Comparison of ENCODE assay signal across 9 cellular contexts in the genomic region with DNA sequence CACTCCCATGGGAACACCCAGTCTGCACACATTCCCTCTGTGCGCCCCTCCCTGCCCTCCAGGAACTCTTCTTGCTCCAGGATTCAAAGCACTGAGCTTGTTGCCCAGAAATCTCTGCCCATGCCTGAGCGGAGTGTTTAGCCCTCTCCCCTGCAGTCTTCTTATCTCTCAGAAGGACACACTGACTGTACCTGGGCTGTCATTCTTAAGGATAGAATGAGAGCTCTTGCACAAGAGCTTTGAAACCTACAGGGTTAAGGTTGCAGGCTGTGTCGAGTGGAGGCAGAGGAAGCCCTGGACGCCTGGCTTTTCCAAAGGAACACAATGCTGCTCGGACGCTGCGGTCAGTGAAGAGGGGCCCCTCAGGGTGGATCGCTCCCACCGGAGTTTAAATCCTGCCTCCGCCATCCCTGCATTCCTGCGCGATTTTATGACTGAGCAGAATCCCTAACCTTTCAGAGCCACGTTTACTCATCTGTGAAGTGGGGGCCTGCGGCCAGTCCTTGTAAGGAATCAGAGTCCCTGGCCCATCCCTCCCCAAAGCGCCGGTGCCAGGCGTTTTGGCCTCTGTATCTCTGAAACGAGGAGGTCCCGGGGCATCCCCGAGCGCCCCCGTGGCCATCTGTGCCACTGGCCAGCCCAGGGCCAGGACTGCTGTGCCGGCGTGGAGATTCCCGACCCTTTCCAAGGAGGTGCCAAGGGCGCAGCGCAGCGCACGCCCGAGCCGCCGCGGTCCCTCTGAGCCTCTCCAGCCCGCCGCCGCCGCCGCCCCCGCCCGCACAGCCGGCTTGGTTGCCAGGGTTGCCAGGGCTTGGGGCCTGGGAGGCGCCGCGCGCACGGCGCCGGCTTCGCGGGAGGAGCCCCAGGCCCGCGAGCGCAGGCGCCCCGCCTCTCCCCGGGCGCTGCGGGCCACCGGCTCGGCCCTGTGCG. TPM values are rescaled to one million over a fixed set of nuclear protein-coding genes. Genes with fewer than 3 reads are reported as not detected.
DNase-seq lines count a peak whose midpoint lies in the region; ATAC-seq, FAIRE-seq and TF ChIP-seq lines count a peak whose summit lies in the region.
"Had no signal": no experiment of that assay in that cellular context is flagged by ENCODE, and none has a peak within 500 bp of the region (broad histone marks: within the 10 kb centered on the region; RNA-seq: fewer than 3 reads in every experiment).

No MANE protein-coding gene starts in this region.

- POLR2A ChIA-PET in endothelial cell of umbilical vein (lab: Charles Lee) (no interaction called here), OCI-LY7 (lab: Charles Lee) (no interaction called here)

- no peaks in the 10 kb centered on the region for H3K9me1 ChIP-seq in endothelial cell of umbilical vein (replicated peaks; ENCODE audit: control insufficient read depth, extremely low read depth, insufficient read depth, low read length)

- no peak overlapping the region for H3K27ac ChIP-seq in endothelial cell of umbilical vein (ENCODE audit: insufficient read depth, low read depth, low read length)
- H3K27ac ChIP-seq in OCI-LY7 (ENCODE audit: low read depth, low read length, poor library complexity, severe bottlenecking): no peak overlapping the region

- BruUV-seq in endothelial cell of umbilical vein (replicated peaks; lab: Mats Ljungman, UMichigan) (no TSS peak), OCI-LY7 (replicated peaks; lab: Mats Ljungman, UMichigan) (no TSS peak)

- no peak overlapping the region for H3K9ac ChIP-seq in endothelial cell of umbilical vein (replicated peaks; ENCODE audit: extremely low read depth, insufficient read depth, low read length)

- peaks cover 5% of the 10 kb centered on the region; the same call in 1 of the 2 replicates for H3K27me3 ChIP-seq in BE2C
- H3K27me3 ChIP-seq in endothelial cell of umbilical vein (ENCODE audit: control insufficient read depth in 2 of 2, insufficient read depth in 2 of 2, low read length in 2 of 2): peaks cover 34 to 41% of the 10 kb centered on the region in 2 experiments

- no peak for TF ChIP-seq POLR2A in endothelial cell of umbilical vein (IDR thresholded peaks at IDR 0.05; ENCODE audit: low read depth, low read length)

- H3K9me3 ChIP-seq in BE2C: no peaks in the 10 kb centered on the region
- no peaks in the 10 kb centered on the region for H3K9me3 ChIP-seq in endothelial cell of umbilical vein (replicated peaks; ENCODE audit: control insufficient read depth, insufficient read depth, low read length)
- H3K9me3 ChIP-seq in OCI-LY7 (ENCODE audit: low read length): no peaks in the 10 kb centered on the region

- H3K9me3 Mint-ChIP-seq in stimulated activated memory B cell treated with anti-CD40 and anti-IgM and Interleukin-4, amounts not matched to agents 10 μg/mL and 1 μg/mL and 100 μg/mL, for 72 hours: no peaks in the 10 kb centered on the region

- no peak for FAIRE-seq in endothelial cell of umbilical vein (lab: Jason Lieb, UNC)
- FAIRE-seq: GM18507 had no signal

- H3K36me3 Mint-ChIP-seq in stimulated activated memory B cell treated with anti-CD40 and anti-IgM and Interleukin-4, amounts not matched to agents 10 μg/mL and 1 μg/mL and 100 μg/mL, for 72 hours: no peaks in the 10 kb centered on the region

- ATAC-seq in HG03175 (IDR thresholded peaks at IDR 0.05; ENCODE audit: unreplicated experiment): no peak
- ATAC-seq in stimulated activated memory B cell treated with anti-CD40 and anti-IgM and Interleukin-4, amounts not matched to agents 10 μg/mL and 1 μg/mL and 100 μg/mL, for 72 hours: no peak

- no peaks in the 10 kb centered on the region for H4K20me1 ChIP-seq in endothelial cell of umbilical vein (replicated peaks; ENCODE audit: control insufficient read depth, extremely low read depth, insufficient read depth, low read length)
- H4K20me1 ChIP-seq in OCI-LY7 (ENCODE audit: insufficient read depth, low read length): no peaks in the 10 kb centered on the region

- H3K4me3 Mint-ChIP-seq in stimulated activated memory B cell treated with anti-CD40 and anti-IgM and Interleukin-4, amounts not matched to agents 10 μg/mL and 1 μg/mL and 100 μg/mL, for 72 hours: no peak overlapping the region

- no peak overlapping the region for H3K4me2 ChIP-seq in endothelial cell of umbilical vein (ENCODE audit: insufficient read depth, low read length)
- H3K4me2 ChIP-seq in OCI-LY7 (ENCODE audit: low read length): no peak overlapping the region

- TF ChIP-seq CTCF in BE2C (IDR thresholded peaks at IDR 0.05; ENCODE audit: low read depth, low read length) (no peak), endothelial cell of umbilical vein (IDR thresholded peaks at IDR 0.05; ENCODE audit: extremely low read depth in 1 of 2, insufficient read depth in 1 of 2, low read depth in 1 of 2, low read length in 2 of 2) (no peak), OCI-LY7 (conservative IDR thresholded peaks at IDR 0.05; ENCODE audit: low read length) (no peak)

- DNase-seq in BE2C: peak; percentile 38
- peak; percentile 30 for DNase-seq in NCI-H2227 treated with DMSO at 0.1 percent for 48 hours (lab: John Stamatoyannopoulos, UW)
- no peak for DNase-seq in endothelial cell of umbilical vein (ENCODE audit: low read depth, low spot score)
- peak; percentile 44 for DNase-seq in occipital lobe (lab: John Stamatoyannopoulos, UW)
- DNase-seq in OCI-LY7 (ENCODE audit: low spot score): no peak
- DNase-seq in DMS153 (lab: John Stamatoyannopoulos, UW): no peak

- H2AFZ ChIP-seq in endothelial cell of umbilical vein (ENCODE audit: low read depth, low read length) (no peak overlapping the region), OCI-LY7 (ENCODE audit: low read length) (no peak overlapping the region)

- H3K36me3 ChIP-seq in BE2C (no peaks in the 10 kb centered on the region), endothelial cell of umbilical vein (ENCODE audit: control insufficient read depth in 2 of 2, extremely low read depth in 1 of 2, insufficient read depth in 2 of 2, low read length in 2 of 2) (no peaks in the 10 kb centered on the region), OCI-LY7 (ENCODE audit: insufficient read depth, low read length) (no peaks in the 10 kb centered on the region)

- no peaks in the 10 kb centered on the region for H3K9me2 ChIP-seq in OCI-LY7 (ENCODE audit: insufficient read depth, low read length)

- no peaks in the 10 kb centered on the region for H3K4me1 Mint-ChIP-seq in stimulated activated memory B cell treated with anti-CD40 and anti-IgM and Interleukin-4, amounts not matched to agents 10 μg/mL and 1 μg/mL and 100 μg/mL, for 72 hours

- H3K4me1 ChIP-seq in BE2C: no peaks in the 10 kb centered on the region
- no peaks in the 10 kb centered on the region for H3K4me1 ChIP-seq in endothelial cell of umbilical vein (ENCODE audit: control insufficient read depth, extremely low read depth, insufficient read depth, low read length)
- H3K4me1 ChIP-seq in OCI-LY7 (ENCODE audit: insufficient read depth, low read length, poor library complexity, severe bottlenecking): no peaks in the 10 kb centered on the region

- H3K79me2 ChIP-seq in endothelial cell of umbilical vein (ENCODE audit: control insufficient read depth, insufficient read depth, low read length) (no peaks in the 10 kb centered on the region), OCI-LY7 (ENCODE audit: insufficient read depth, low read depth, low read length) (no peaks in the 10 kb centered on the region)

- H3K27ac Mint-ChIP-seq in stimulated activated memory B cell treated with anti-CD40 and anti-IgM and Interleukin-4, amounts not matched to agents 10 μg/mL and 1 μg/mL and 100 μg/mL, for 72 hours: no peak overlapping the region

- dilution Hi-C loops in endothelial cell of umbilical vein (cut with MboI; ENCODE audit: extremely low pct_ligation_motif_present, low sequenced_read_pairs): no loop called here

- intact Hi-C loops in endothelial cell of umbilical vein (cut with micrococcal nuclease) (no loop called here), OCI-LY7 (cut with micrococcal nuclease; ENCODE audit: unreplicated experiment) (no loop called here)

- H3K27me3 Mint-ChIP-seq in stimulated activated memory B cell treated with anti-CD40 and anti-IgM and Interleukin-4, amounts not matched to agents 10 μg/mL and 1 μg/mL and 100 μg/mL, for 72 hours: peaks cover 58% of the 10 kb centered on the region

- CTCF ChIA-PET in endothelial cell of umbilical vein (lab: Charles Lee) (interaction anchor here (0.9 kb wide), 1 partner anchor 31 kb away, joined by 3 read pairs; no protein-coding TSS in a partner anchor), OCI-LY7 (lab: Charles Lee; ENCODE audit: unreplicated experiment) (no interaction called here)

- peak overlapping the region; percentile 22 for H3K4me3 ChIP-seq in BE2C (ENCODE audit: low read depth, low read length)
- H3K4me3 ChIP-seq in endothelial cell of umbilical vein (replicated peaks in 1 of 3; ENCODE audit: insufficient read depth in 1 of 3, low read depth in 1 of 3, low read length in 3 of 3): no peak overlapping the region
- H3K4me3 ChIP-seq in OCI-LY7 (ENCODE audit: low read depth, low read length, poor library complexity, severe bottlenecking): no peak overlapping the region

TF ChIP-seq in endothelial cell of umbilical vein, 7 proteins besides CTCF, POLR2A, EP300 and RAD21:
- TF ChIP-seq EZH2 (IDR thresholded peaks at IDR 0.05; ENCODE audit: borderline replicate concordance, low read depth, low read length, severe bottlenecking): peak; percentile 22
- no peak for TF ChIP-seq FOS (IDR thresholded peaks at IDR 0.05; ENCODE audit: borderline replicate concordance, insufficient read depth, low read length)

RNA-seq across cellular contexts. Expression of a gene that starts 58.9 kb away (rescaled TPM):
- polyA plus RNA-seq in BE2C (2012; ENCODE audit: insufficient read depth, insufficient read length, low read depth): 88.6 TPM
- total RNA-seq in endothelial cell of umbilical vein (107 and 109 TPM in 2 replicates), occipital lobe (152 TPM), OCI-LY7 (2022) (81.5 and 85.3 TPM in 2 replicates)
- polyA plus RNA-seq in endothelial cell of umbilical vein: 183 and 185 TPM in 2 replicates
- 83.0 and 99.0 TPM in 2 replicates for polyA plus RNA-seq in endothelial cell of umbilical vein (2011; cell fraction: cytosol; rRNA removed)
- 78.3 and 80.9 TPM in 2 replicates for polyA plus RNA-seq in endothelial cell of umbilical vein (2011; cell fraction: nucleus; rRNA removed)
- 77.2 and 80.8 TPM in 2 replicates for polyA plus RNA-seq in endothelial cell of umbilical vein (2012)
- 123 and 146 TPM in 2 replicates for polyA minus RNA-seq in endothelial cell of umbilical vein
- polyA minus RNA-seq in endothelial cell of umbilical vein (2011; cell fraction: cytosol; rRNA and poly(A)+ RNA removed): 58.7 TPM
- 40.8 and 46.9 TPM in 2 replicates for polyA minus RNA-seq in endothelial cell of umbilical vein (2011; cell fraction: nucleus; rRNA and poly(A)+ RNA removed)
- total RNA-seq in OCI-LY7 (2014; rRNA removed; shearing (Covaris generic)): 53.5 and 53.6 TPM in 2 replicates

Comparison
In these comparisons a context has a peak if more than half of its experiments do, and no peak if none do; other contexts are left out.
1. DNase-seq: peak in BE2C (single experiment), NCI-H2227 treated with DMSO at 0.1 percent for 48 hours (single experiment) and occipital lobe (single experiment); none in endothelial cell of umbilical vein (single experiment), OCI-LY7 (single experiment) and DMS153 (single experiment).